Comparison of ENCODE assay signal across 1 cellular context in genomic region chr20:62577447-62577846, GRCh38.
A peak's percentile ranks its signal among the peaks of the same experiment; 100 is the strongest.
TF ChIP-seq lines count a peak whose summit lies in the region.

No MANE protein-coding gene starts in this region.

TF ChIP-seq in HepG2, 621 proteins besides CTCF, POLR2A, EP300 and RAD21 (continued from another document):
- TF ChIP-seq ZNF30 (CRISPR knock-in tag; IDR thresholded peaks at IDR 0.05) (no peak), MTF2 (CRISPR knock-in tag; IDR thresholded peaks at IDR 0.05; ENCODE audit: borderline replicate concordance) (0 out of 2 replicates have a peak, but pooled peaks have one; percentile 13)
